ENCODE assay signal across 8 cellular contexts in genomic region chr11:47268448-47269001, GRCh38. TPM values are rescaled to one million over a fixed set of nuclear protein-coding genes. Genes with fewer than 3 reads are reported as not detected.
A peak's percentile ranks its signal among the peaks of the same experiment; 100 is the strongest.
DNase-seq lines count a peak whose midpoint lies in the region; ATAC-seq and TF ChIP-seq lines count a peak whose summit lies in the region.

No MANE protein-coding gene starts in this region.

- H3K27me3 Mint-ChIP-seq in chondrocyte (ENCODE audit: low read depth) (no peaks in the 10 kb centered on the region), nephron progenitor cell (ENCODE audit: low read depth, poor library complexity) (no peaks in the 10 kb centered on the region)

- H3K9me3 Mint-ChIP-seq in chondrocyte (ENCODE audit: low read depth): no peaks in the 10 kb centered on the region
- no peaks in the 10 kb centered on the region for H3K9me3 Mint-ChIP-seq in nephron progenitor cell

- no peaks in the 10 kb centered on the region for H3K36me3 ChIP-seq in HUES6 (ENCODE audit: control insufficient read depth, insufficient read depth, low read length)

- peaks cover 26% of the 10 kb centered on the region for H3K4me1 ChIP-seq in HUES6 (ENCODE audit: control insufficient read depth, insufficient read depth, low read length)

- peak overlapping the region; percentile 72 for H3K9ac ChIP-seq in HUES6 (ENCODE audit: low read length)

- POLR2A ChIA-PET in AG04449 (lab: Yijun Ruan, JAX): no interaction called here

- DNase-seq in AG04449 (ENCODE audit: low read depth, low spot score) (no peak), chondrocyte (ENCODE audit: low spot score) (no peak), nephron progenitor cell (no peak), GDM1 (lab: John Stamatoyannopoulos, UW) (no peak)
- no peak for DNase-seq in activated CD8-positive, alpha-beta memory T cell treated with anti-CD3 and anti-CD28 coated beads for 24 hours

- TF ChIP-seq CTCF in AG04449 (IDR thresholded peaks at IDR 0.05; ENCODE audit: insufficient read depth, low read length, missing control alignments): no peak
- TF ChIP-seq CTCF in chondrocyte (IDR thresholded peaks at IDR 0.05): no peak
- no peak for TF ChIP-seq CTCF in nephron progenitor cell (IDR thresholded peaks at IDR 0.05)

- H3K27ac ChIP-seq in HUES6 (ENCODE audit: low read depth, low read length): peak overlapping the region; percentile 27; the same call in 1 of the 2 replicates

- CTCF ChIA-PET in AG04449 (lab: Yijun Ruan, JAX): interaction anchor here (1.1 to 4.3 kb wide), 5 partner anchors 10 to 92 kb away, joined by 3 to 38 read pairs (median 4); partner anchors contain the start of genes ARFGAP2 and NR1H3

- H3K4me1 Mint-ChIP-seq in chondrocyte (ENCODE audit: low read depth) (peaks cover 52% of the 10 kb centered on the region), nephron progenitor cell (peaks cover 62% of the 10 kb centered on the region)

- H3K4me3 Mint-ChIP-seq in chondrocyte (ENCODE audit: unreplicated experiment): peak overlapping the region; percentile 86
- H3K4me3 Mint-ChIP-seq in nephron progenitor cell: peak overlapping the region; percentile 82

- H3K27me3 ChIP-seq in HUES6 (ENCODE audit: control insufficient read depth, insufficient read depth, low read length): no peaks in the 10 kb centered on the region

- ATAC-seq in GM19395 (IDR thresholded peaks at IDR 0.05; ENCODE audit: unreplicated experiment): no peak
- no peak for ATAC-seq in GM19035 (IDR thresholded peaks at IDR 0.05; ENCODE audit: unreplicated experiment)

- H3K4me3 ChIP-seq in AG04449 (ENCODE audit: low read depth, low read length): peak overlapping the region; percentile 30
- H3K4me3 ChIP-seq in HUES6 (ENCODE audit: low read depth, low read length): peak overlapping the region; percentile 95

- H3K9me3 ChIP-seq in HUES6 (ENCODE audit: control insufficient read depth, insufficient read depth, low read depth, low read length): no peaks in the 10 kb centered on the region

- no peaks in the 10 kb centered on the region for H3K36me3 Mint-ChIP-seq in chondrocyte (ENCODE audit: low read depth)
- H3K36me3 Mint-ChIP-seq in nephron progenitor cell (ENCODE audit: low read depth): peaks cover 11% of the 10 kb centered on the region

- H3K27ac Mint-ChIP-seq in chondrocyte (ENCODE audit: unreplicated experiment) (peak overlapping the region; percentile 95), nephron progenitor cell (peak overlapping the region; percentile 100)

RNA-seq across cellular contexts. Expression of gene MADD, which starts 1.4 kb away (rescaled TPM):
- 28.3 to 32.1 TPM (median 29.6 TPM) in 3 replicates for total RNA-seq in chondrocyte

RNA-seq across cellular contexts. Expression of gene NR1H3, which starts 10.7 kb away (rescaled TPM):
- total RNA-seq in chondrocyte: 3.2 to 7.0 TPM (median 4.8 TPM) in 3 replicates

RNA-seq across cellular contexts. Expression of gene ACP2, which starts 19.9 kb away (rescaled TPM):
- 35.3 to 54.5 TPM (median 36.1 TPM) in 3 replicates for total RNA-seq in chondrocyte

RNA-seq across cellular contexts. Expression of gene DDB2, which starts 53.8 kb away (rescaled TPM):
- total RNA-seq in chondrocyte: 45.0 to 51.3 TPM (median 49.1 TPM) in 3 replicates
